19 cellular contexts compared by ENCODE assay signal in the genomic region with DNA sequence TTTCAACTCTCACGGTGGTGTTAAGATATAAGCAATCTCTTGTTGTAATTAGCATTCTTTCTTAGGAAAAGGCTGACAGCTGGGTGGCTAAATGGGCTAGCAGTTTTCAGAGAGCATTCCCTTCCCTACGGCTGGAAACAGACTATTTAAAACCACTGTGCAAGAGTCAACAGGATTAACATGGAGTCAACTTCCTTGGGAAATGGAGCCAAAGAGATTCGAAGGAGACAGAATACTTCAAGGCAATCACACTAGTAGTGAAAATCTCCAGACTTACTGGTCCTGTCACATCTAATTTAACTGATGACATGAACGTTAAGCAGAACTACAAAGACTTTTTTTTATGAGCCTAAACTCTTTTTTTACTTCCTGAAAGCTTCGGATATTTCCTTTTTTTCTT.
"Had no signal": no experiment of that assay in that cellular context is flagged by ENCODE, and none has a peak within 500 bp of the region (broad histone marks: within the 10 kb centered on the region; RNA-seq: fewer than 3 reads in every experiment).

No MANE protein-coding gene starts in this region.

- H3K4me1 ChIP-seq: left lung, prostate gland, testis had no signal

- H3K4me3 Mint-ChIP-seq: activated B cell treated with CpG ODN at 0.5 μM for 24 hours; activated CD4-positive, alpha-beta memory T cell treated with anti-CD3 and anti-CD28 coated beads for 36 hours; activated naive CD8-positive, alpha-beta T cell; activated T-helper 1 cell treated with anti-CD3 and anti-CD28 coated beads, Interleukin-12 subunit alpha, Interleukin-12 subunit beta, Interleukin-2, Interleukin-4 antibody, amounts not matched to agents 30 ng/mL and 10 ng/mL and 1 ng/mL, durations not matched to agents 14 hours and 24 hours and 36 hours; naive B cell; neural crest cell; stimulated activated naive CD8-positive, alpha-beta T cell treated with anti-CD3 and anti-CD28 coated beads, Interleukin-15, amount 100 ng/mL, for 72 hours; type B pancreatic cell had no signal

- DNase-seq: activated B cell treated with CpG ODN at 0.5 μM for 24 hours; activated CD4-positive, alpha-beta memory T cell treated with anti-CD3 and anti-CD28 coated beads for 36 hours; activated CD4-positive, alpha-beta T cell treated with anti-CD3 and anti-CD28 coated beads for 4 hours; activated T-cell treated with anti-CD3 and anti-CD28 coated beads for 4 hours; hypothalamus; left lung; mucosa of descending colon; naive B cell; right cardiac atrium; stimulated activated CD4-positive, alpha-beta T cell treated with anti-CD3 and anti-CD28 coated beads, Interleukin-15, amount 100 ng/mL, for 24 hours; stimulated activated CD4-positive, alpha-beta T cell treated with anti-CD3 and anti-CD28 coated beads, Interleukin-2, amount 100 ng/mL, for 48 hours; stimulated activated naive CD8-positive, alpha-beta T cell treated with anti-CD3 and anti-CD28 coated beads, Interleukin-15, amount 100 ng/mL, for 72 hours; testis had no signal

- H3K9me3 ChIP-seq: mucosa of descending colon, prostate gland, testis had no signal

- H3K4me3 ChIP-seq: left lung, mucosa of descending colon, prostate gland, skin epidermis, testis had no signal

- H3K27me3 Mint-ChIP-seq: activated B cell treated with CpG ODN at 0.5 μM for 24 hours; activated CD4-positive, alpha-beta memory T cell treated with anti-CD3 and anti-CD28 coated beads for 36 hours; activated naive CD8-positive, alpha-beta T cell; naive B cell; stimulated activated naive CD8-positive, alpha-beta T cell treated with anti-CD3 and anti-CD28 coated beads, Interleukin-15, amount 100 ng/mL, for 72 hours; type B pancreatic cell had no signal

- H3K27ac ChIP-seq: left lung, prostate gland, skin epidermis, testis had no signal

- H3K36me3 ChIP-seq: left lung, prostate gland had no signal

- H3K27me3 ChIP-seq: left lung, testis had no signal

- H3K9me3 Mint-ChIP-seq: activated T-helper 1 cell treated with anti-CD3 and anti-CD28 coated beads, Interleukin-12 subunit alpha, Interleukin-12 subunit beta, Interleukin-2, Interleukin-4 antibody, amounts not matched to agents 30 ng/mL and 10 ng/mL and 1 ng/mL, durations not matched to agents 14 hours and 24 hours and 36 hours; type B pancreatic cell had no signal

- ATAC-seq: left lung; mucosa of descending colon; right cardiac atrium; stimulated activated naive CD8-positive, alpha-beta T cell treated with anti-CD3 and anti-CD28 coated beads, Interleukin-15, amount 100 ng/mL, for 72 hours had no signal

- H3K27ac Mint-ChIP-seq: activated B cell treated with CpG ODN at 0.5 μM for 24 hours; activated CD4-positive, alpha-beta memory T cell treated with anti-CD3 and anti-CD28 coated beads for 36 hours; activated naive CD8-positive, alpha-beta T cell; activated T-helper 1 cell treated with anti-CD3 and anti-CD28 coated beads, Interleukin-12 subunit alpha, Interleukin-12 subunit beta, Interleukin-2, Interleukin-4 antibody, amounts not matched to agents 30 ng/mL and 10 ng/mL and 1 ng/mL, durations not matched to agents 14 hours and 24 hours and 36 hours; naive B cell; stimulated activated naive CD8-positive, alpha-beta T cell treated with anti-CD3 and anti-CD28 coated beads, Interleukin-15, amount 100 ng/mL, for 72 hours; type B pancreatic cell had no signal

- H3K4me1 Mint-ChIP-seq: activated B cell treated with CpG ODN at 0.5 μM for 24 hours; naive B cell; stimulated activated naive CD8-positive, alpha-beta T cell treated with anti-CD3 and anti-CD28 coated beads, Interleukin-15, amount 100 ng/mL, for 72 hours had no signal

- H3K36me3 Mint-ChIP-seq: activated CD4-positive, alpha-beta memory T cell treated with anti-CD3 and anti-CD28 coated beads for 36 hours; activated naive CD8-positive, alpha-beta T cell; naive B cell; type B pancreatic cell had no signal
